16 cellular contexts compared by ENCODE assay signal in genomic region chr1:170674986-170675385, GRCh38. TPM values are rescaled to one million over a fixed set of nuclear protein-coding genes. Genes with fewer than 3 reads are reported as not detected.
"Had no signal": no experiment of that assay in that cellular context is flagged by ENCODE, and none has a peak within 500 bp of the region (broad histone marks: within the 10 kb centered on the region; RNA-seq: fewer than 3 reads in every experiment).

No MANE protein-coding gene starts in this region.

- H3K4me3 Mint-ChIP-seq: activated CD4-positive, alpha-beta memory T cell treated with anti-CD3 and anti-CD28 coated beads, Interleukin-2, amount 10 ng/mL, durations not matched to agents 7 days and 5 days; activated T-cell treated with anti-CD3 and anti-CD28 coated beads, Interleukin-2, amount 50 U/mL, for 4 hours; neural crest cell; stimulated activated effector memory CD8-positive, alpha-beta T cell treated with anti-CD3 and anti-CD28 coated beads, Interleukin-12 subunit alpha, Interleukin-12 subunit beta, amount 100 ng/mL, for 72 hours; T-helper 17 cell; WTC11 had no signal

- DNase-seq: activated CD4-positive, alpha-beta memory T cell treated with anti-CD3 and anti-CD28 coated beads, Interleukin-2, amount 10 ng/mL, durations not matched to agents 7 days and 5 days; activated CD4-positive, alpha-beta T cell treated with anti-CD3 and anti-CD28 coated beads for 4 hours; activated effector memory CD4-positive, alpha-beta T cell treated with anti-CD3 and anti-CD28 coated beads, Interleukin-2, amount 50 U/mL, for 16 hours; activated T-cell treated with anti-CD3 and anti-CD28 coated beads, Interleukin-2, amount 50 U/mL, for 4 hours; amniotic stem cell; body of pancreas; central memory CD4-positive, alpha-beta T cell; cortex of kidney; effector CD8-positive, alpha-beta T cell; ovary; T-helper 17 cell had no signal

- H3K36me3 Mint-ChIP-seq: stimulated activated effector memory CD8-positive, alpha-beta T cell treated with anti-CD3 and anti-CD28 coated beads, Interleukin-12 subunit alpha, Interleukin-12 subunit beta, amount 100 ng/mL, for 72 hours; WTC11 had no signal

- H3K4me3 ChIP-seq: body of pancreas, ovary, tibial nerve had no signal

- H3K27ac ChIP-seq: body of pancreas, ovary had no signal

- H3K9me3 ChIP-seq: body of pancreas, ovary, tibial nerve had no signal

- H3K4me1 ChIP-seq: body of pancreas had no signal

- H3K27ac Mint-ChIP-seq: activated CD4-positive, alpha-beta memory T cell treated with anti-CD3 and anti-CD28 coated beads, Interleukin-2, amount 10 ng/mL, durations not matched to agents 7 days and 5 days; activated naive CD4-positive, alpha-beta T cell treated with anti-CD3 and anti-CD28 coated beads, Interleukin-2, amount 50 U/mL, for 72 hours; stimulated activated effector memory CD8-positive, alpha-beta T cell treated with anti-CD3 and anti-CD28 coated beads, Interleukin-12 subunit alpha, Interleukin-12 subunit beta, amount 100 ng/mL, for 72 hours; T-helper 17 cell; WTC11 had no signal

- H3K4me1 Mint-ChIP-seq: activated CD4-positive, alpha-beta memory T cell treated with anti-CD3 and anti-CD28 coated beads, Interleukin-2, amount 10 ng/mL, durations not matched to agents 7 days and 5 days; stimulated activated effector memory CD8-positive, alpha-beta T cell treated with anti-CD3 and anti-CD28 coated beads, Interleukin-12 subunit alpha, Interleukin-12 subunit beta, amount 100 ng/mL, for 72 hours had no signal

- ATAC-seq: activated naive CD4-positive, alpha-beta T cell treated with anti-CD3 and anti-CD28 coated beads, Interleukin-2, amount 50 U/mL, for 72 hours; activated T-cell treated with anti-CD3 and anti-CD28 coated beads, Interleukin-2, amount 50 U/mL, for 4 hours; body of pancreas; stimulated activated effector memory CD8-positive, alpha-beta T cell treated with anti-CD3 and anti-CD28 coated beads, Interleukin-12 subunit alpha, Interleukin-12 subunit beta, amount 100 ng/mL, for 72 hours; T-helper 17 cell; WTC11 had no signal

- H3K36me3 ChIP-seq: ovary, tibial nerve had no signal

- H3K27me3 ChIP-seq: ovary had no signal

- H3K9me3 Mint-ChIP-seq: activated CD4-positive, alpha-beta memory T cell treated with anti-CD3 and anti-CD28 coated beads, Interleukin-2, amount 10 ng/mL, durations not matched to agents 7 days and 5 days; activated naive CD4-positive, alpha-beta T cell treated with anti-CD3 and anti-CD28 coated beads, Interleukin-2, amount 50 U/mL, for 72 hours; activated T-cell treated with anti-CD3 and anti-CD28 coated beads, Interleukin-2, amount 50 U/mL, for 4 hours; neural crest cell; stimulated activated effector memory CD8-positive, alpha-beta T cell treated with anti-CD3 and anti-CD28 coated beads, Interleukin-12 subunit alpha, Interleukin-12 subunit beta, amount 100 ng/mL, for 72 hours; WTC11 had no signal

RNA-seq across cellular contexts. Expression of gene PRRX1, which starts 11.1 kb away (rescaled TPM):
- total RNA-seq: activated CD4-positive, alpha-beta memory T cell treated with anti-CD3 and anti-CD28 coated beads, Interleukin-2, amount 10 ng/mL, durations not matched to agents 7 days and 5 days; activated naive CD4-positive, alpha-beta T cell treated with anti-CD3 and anti-CD28 coated beads, Interleukin-2, amount 50 U/mL, for 72 hours; activated T-cell treated with anti-CD3 and anti-CD28 coated beads, Interleukin-2, amount 50 U/mL, for 4 hours; T-helper 17 cell had no signal
